1 cellular context compared by ENCODE assay signal in the genomic region with DNA sequence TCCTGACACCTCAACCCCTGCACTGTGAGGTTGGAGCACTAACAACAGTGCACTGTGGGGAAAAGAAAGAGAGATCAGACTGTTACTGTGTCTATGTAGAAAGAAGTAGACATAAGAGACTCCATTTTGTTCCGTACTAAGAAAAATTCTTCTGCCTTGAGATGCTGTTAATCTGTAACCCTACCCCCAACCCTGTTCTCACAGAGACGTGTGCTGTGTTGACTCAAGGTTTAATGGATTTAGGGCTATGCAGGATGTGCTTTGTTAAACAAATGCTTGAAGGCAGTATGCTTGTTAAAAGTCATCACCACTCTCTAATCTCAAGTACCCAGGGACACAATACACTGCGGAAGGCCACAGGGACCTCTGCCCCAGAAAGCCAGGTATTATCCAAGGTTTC.
TF ChIP-seq lines count a peak whose summit lies in the region.

No MANE protein-coding gene starts in this region.

TF ChIP-seq in WTC11, 78 proteins besides CTCF, POLR2A, EP300 and RAD21:
- TF ChIP-seq, protein P1, sequence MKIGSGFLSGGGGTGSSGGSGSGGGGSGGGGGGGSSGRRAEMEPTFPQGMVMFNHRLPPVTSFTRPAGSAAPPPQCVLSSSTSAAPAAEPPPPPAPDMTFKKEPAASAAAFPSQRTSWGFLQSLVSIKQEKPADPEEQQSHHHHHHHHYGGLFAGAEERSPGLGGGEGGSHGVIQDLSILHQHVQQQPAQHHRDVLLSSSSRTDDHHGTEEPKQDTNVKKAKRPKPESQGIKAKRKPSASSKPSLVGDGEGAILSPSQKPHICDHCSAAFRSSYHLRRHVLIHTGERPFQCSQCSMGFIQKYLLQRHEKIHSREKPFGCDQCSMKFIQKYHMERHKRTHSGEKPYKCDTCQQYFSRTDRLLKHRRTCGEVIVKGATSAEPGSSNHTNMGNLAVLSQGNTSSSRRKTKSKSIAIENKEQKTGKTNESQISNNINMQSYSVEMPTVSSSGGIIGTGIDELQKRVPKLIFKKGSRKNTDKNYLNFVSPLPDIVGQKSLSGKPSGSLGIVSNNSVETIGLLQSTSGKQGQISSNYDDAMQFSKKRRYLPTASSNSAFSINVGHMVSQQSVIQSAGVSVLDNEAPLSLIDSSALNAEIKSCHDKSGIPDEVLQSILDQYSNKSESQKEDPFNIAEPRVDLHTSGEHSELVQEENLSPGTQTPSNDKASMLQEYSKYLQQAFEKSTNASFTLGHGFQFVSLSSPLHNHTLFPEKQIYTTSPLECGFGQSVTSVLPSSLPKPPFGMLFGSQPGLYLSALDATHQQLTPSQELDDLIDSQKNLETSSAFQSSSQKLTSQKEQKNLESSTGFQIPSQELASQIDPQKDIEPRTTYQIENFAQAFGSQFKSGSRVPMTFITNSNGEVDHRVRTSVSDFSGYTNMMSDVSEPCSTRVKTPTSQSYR (CRISPR knock-in tag; IDR thresholded peaks at IDR 0.05) = 0 out of 2 replicates have a peak, but pooled peaks have one; percentile 24
- TF ChIP-seq ZMAT4 (CRISPR knock-in tag; IDR thresholded peaks at IDR 0.05) = peak; percentile 68; the same call in 1 of the 2 replicates
- TF ChIP-seq, protein P2, sequence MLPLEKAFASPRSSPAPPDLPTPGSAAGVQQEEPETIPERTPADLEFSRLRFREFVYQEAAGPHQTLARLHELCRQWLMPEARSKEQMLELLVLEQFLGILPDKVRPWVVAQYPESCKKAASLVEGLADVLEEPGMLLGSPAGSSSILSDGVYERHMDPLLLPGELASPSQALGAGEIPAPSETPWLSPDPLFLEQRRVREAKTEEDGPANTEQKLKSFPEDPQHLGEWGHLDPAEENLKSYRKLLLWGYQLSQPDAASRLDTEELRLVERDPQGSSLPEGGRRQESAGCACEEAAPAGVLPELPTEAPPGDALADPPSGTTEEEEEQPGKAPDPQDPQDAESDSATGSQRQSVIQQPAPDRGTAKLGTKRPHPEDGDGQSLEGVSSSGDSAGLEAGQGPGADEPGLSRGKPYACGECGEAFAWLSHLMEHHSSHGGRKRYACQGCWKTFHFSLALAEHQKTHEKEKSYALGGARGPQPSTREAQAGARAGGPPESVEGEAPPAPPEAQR (CRISPR knock-in tag; IDR thresholded peaks at IDR 0.05) = 0 out of 2 replicates have a peak, but pooled peaks have one; percentile 40
- TF ChIP-seq JAZF1 (CRISPR knock-in tag; IDR thresholded peaks at IDR 0.05) = 0 out of 2 replicates have a peak, but pooled peaks have one; percentile 17
- TF ChIP-seq, protein P3, sequence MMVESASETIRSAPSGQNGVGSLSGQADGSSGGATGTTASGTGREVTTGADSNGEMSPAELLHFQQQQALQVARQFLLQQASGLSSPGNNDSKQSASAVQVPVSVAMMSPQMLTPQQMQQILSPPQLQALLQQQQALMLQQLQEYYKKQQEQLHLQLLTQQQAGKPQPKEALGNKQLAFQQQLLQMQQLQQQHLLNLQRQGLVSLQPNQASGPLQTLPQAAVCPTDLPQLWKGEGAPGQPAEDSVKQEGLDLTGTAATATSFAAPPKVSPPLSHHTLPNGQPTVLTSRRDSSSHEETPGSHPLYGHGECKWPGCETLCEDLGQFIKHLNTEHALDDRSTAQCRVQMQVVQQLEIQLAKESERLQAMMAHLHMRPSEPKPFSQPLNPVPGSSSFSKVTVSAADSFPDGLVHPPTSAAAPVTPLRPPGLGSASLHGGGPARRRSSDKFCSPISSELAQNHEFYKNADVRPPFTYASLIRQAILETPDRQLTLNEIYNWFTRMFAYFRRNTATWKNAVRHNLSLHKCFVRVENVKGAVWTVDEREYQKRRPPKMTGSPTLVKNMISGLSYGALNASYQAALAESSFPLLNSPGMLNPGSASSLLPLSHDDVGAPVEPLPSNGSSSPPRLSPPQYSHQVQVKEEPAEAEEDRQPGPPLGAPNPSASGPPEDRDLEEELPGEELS (CRISPR knock-in tag; IDR thresholded peaks at IDR 0.05) = peak; percentile 14; the same call in 1 of the 2 replicates
- 0 out of 2 replicates have a peak, but pooled peaks have one; percentile 42 for TF ChIP-seq ZNF232 (CRISPR knock-in tag; IDR thresholded peaks at IDR 0.05)
